In the genomic region with DNA sequence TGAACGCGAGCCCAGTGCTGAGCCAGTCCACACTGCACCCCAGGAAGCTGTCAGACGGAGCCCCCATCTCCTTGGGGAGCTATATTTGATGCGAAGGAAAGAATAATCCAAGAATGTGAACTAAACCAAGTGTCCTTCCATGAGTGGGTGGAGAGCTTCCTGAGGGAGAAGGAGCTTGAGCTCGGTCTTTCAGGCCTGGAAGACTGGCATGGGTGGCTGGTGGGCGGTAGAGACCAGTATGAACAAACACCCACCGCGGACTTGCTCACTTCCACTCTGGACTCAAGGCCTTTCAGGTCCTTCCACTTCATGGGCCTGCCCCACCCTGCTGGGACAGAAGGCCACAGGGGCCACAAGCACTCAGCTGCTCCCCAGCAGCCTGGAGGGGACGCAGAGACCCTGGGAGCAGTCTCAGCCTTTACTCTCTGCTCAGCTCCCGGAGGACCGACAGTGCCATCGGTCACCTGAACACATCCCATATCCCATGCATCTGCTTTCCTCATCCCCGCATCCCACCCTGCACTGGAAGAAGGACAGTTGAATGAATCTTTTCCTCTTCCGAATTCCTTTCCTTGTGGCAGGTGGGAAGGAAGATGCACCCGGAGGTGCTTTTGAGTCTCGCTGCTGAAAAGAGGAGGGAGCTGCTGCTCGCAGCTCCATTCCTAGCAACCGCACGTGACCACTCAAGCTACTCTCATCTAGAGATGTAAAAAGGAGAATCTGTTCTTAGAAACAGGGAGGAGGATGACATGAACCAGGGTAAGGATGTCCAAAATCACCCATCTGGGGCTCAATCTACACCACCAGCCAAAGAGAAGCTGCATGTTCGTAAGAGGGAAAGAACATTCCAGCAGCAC, we compare ENCODE assay signal across 20 cellular contexts.
DNase-seq lines count a peak whose midpoint lies in the region; ATAC-seq, FAIRE-seq and TF ChIP-seq lines count a peak whose summit lies in the region.
"Had no signal": no experiment of that assay in that cellular context is flagged by ENCODE, and none has a peak within 500 bp of the region (broad histone marks: within the 10 kb centered on the region; RNA-seq: fewer than 3 reads in every experiment).

No MANE protein-coding gene starts in this region.

- no peaks in the 10 kb centered on the region for H3K27me3 Mint-ChIP-seq in WTC11 (ENCODE audit: low read depth)
- no peaks in the 10 kb centered on the region for H3K27me3 Mint-ChIP-seq in neural crest cell (ENCODE audit: low read depth)

- H3K4me3 Mint-ChIP-seq in WTC11 (no peak overlapping the region), neural crest cell (peak overlapping the region; percentile 65)
- H3K4me3 Mint-ChIP-seq: CD8-positive, alpha-beta T cell had no signal

- H3K27ac ChIP-seq in cingulate gyrus (ENCODE audit: low read depth, low read length) = peak overlapping the region; percentile 63
- peak overlapping the region; percentile 5 for H3K27ac ChIP-seq in substantia nigra (ENCODE audit: low read depth, low read length, poor library complexity, severe bottlenecking)
- H3K27ac ChIP-seq in HepG2 (ENCODE audit: extremely low read length, insufficient read depth, low read length) = no peak overlapping the region
- H3K27ac ChIP-seq: GM23248, HL-60 had no signal

- no peak overlapping the region for H2AFZ ChIP-seq in HepG2 (ENCODE audit: low read length)
- H2AFZ ChIP-seq: GM23248 had no signal

- WGBS in HepG2 (ENCODE audit: low lambda C conversion rate) = 59% methylated on average over 20 of the region's 20 CpGs

- BruUV-seq in HepG2 (replicated peaks; lab: Mats Ljungman, UMichigan) = no TSS peak

- POLR2A ChIA-PET in WTC11 (lab: Charles Lee) = no interaction called here
- POLR2A ChIA-PET in HepG2 (lab: Yijun Ruan, JAX) = no interaction called here

- no peak for TF ChIP-seq POLR2A in erythroblast (IDR thresholded peaks at IDR 0.05; ENCODE audit: low read length)
- TF ChIP-seq POLR2A in HepG2 (IDR thresholded peaks at IDR 0.05; ENCODE audit: insufficient read depth in 1 of 2, low read depth in 2 of 2, low read length in 2 of 2) = no peak

- H3K36me3 Mint-ChIP-seq in WTC11 (peaks cover 40% of the 10 kb centered on the region), neural crest cell (ENCODE audit: low read depth) (peaks cover 12% of the 10 kb centered on the region)
- H3K36me3 Mint-ChIP-seq: CD8-positive, alpha-beta T cell had no signal

- TF ChIP-seq CTCF in WTC11 (IDR thresholded peaks at IDR 0.05) (no peak), neural crest cell (conservative IDR thresholded peaks at IDR 0.05) (no peak), HepG2 (CRISPR knock-in tag; IDR thresholded peaks at IDR 0.05) (no peak)

- in situ Hi-C loops in HepG2 (cut with HindIII; ENCODE audit: extremely low pct_ligation_motif_present, low pct_unique_long_range_greater_than_20kb) = no loop called here

- no peak overlapping the region for H3K9ac ChIP-seq in HepG2 (ENCODE audit: insufficient read depth, low read depth, low read length)
- H3K9ac ChIP-seq: GM23248 had no signal

- no peaks in the 10 kb centered on the region for H3K9me3 ChIP-seq in HepG2 (ENCODE audit: low read length)
- H3K9me3 ChIP-seq: BE2C had no signal

- H3K27me3 ChIP-seq in HepG2 (ENCODE audit: control insufficient read depth in 1 of 2, insufficient read depth in 2 of 2, low read length in 2 of 2) = 0 out of 5 replicates have a peak, but pooled peaks cover 0 to 7% of the 10 kb centered on the region in 2 experiments
- H3K27me3 ChIP-seq: BE2C had no signal

- no peaks in the 10 kb centered on the region for H4K20me1 ChIP-seq in HepG2 (ENCODE audit: insufficient read depth, low read length)

- H3K4me3 ChIP-seq in HepG2 (replicated peaks in 1 of 3; ENCODE audit: insufficient read depth in 1 of 3, low read depth in 2 of 3, low read length in 3 of 3) = no peak overlapping the region
- H3K4me3 ChIP-seq: GM23248 had no signal

- no peak for TF ChIP-seq EP300 in HepG2 (IDR thresholded peaks at IDR 0.05; ENCODE audit: low read depth in 2 of 2, low read length in 2 of 2)
- TF ChIP-seq EP300 in HepG2 (CRISPR knock-in tag; IDR thresholded peaks at IDR 0.05; ENCODE audit: borderline replicate concordance) = no peak

- DNase-seq in WTC11 (ENCODE audit: low spot score) (no peak), neural crest cell (ENCODE audit: low read depth, low spot score) (no peak), substantia nigra (lab: John Stamatoyannopoulos, UW) (no peak), erythroblast (lab: John Stamatoyannopoulos, UW) (no peak), HepG2 (ENCODE audit: low spot score) (no peak)
- DNase-seq in activated CD4-positive, CD25-positive, alpha-beta regulatory T cell treated with anti-CD3 and anti-CD28 coated beads, Interleukin-2, amount 50 U/mL, for 72 hours = no peak
- DNase-seq: BE2C; CD8-positive, alpha-beta T cell; DMS79 treated with DMSO at 0.1 percent for 48 hours; GDM1; GM23248; KG1; NCI-H1092 treated with DMSO at 0.1 percent for 48 hours; NCI-H1694 treated with DMSO at 0.1 percent for 48 hours; NCI-H446 treated with DMSO at 0.1 percent for 48 hours; NCI-H748 treated with DMSO at 0.1 percent for 48 hours had no signal

- H3K79me2 ChIP-seq in HepG2 (ENCODE audit: insufficient read depth, low read length) = no peaks in the 10 kb centered on the region

- no peaks in the 10 kb centered on the region for H3K36me3 ChIP-seq in HepG2 (replicated peaks in 1 of 2; ENCODE audit: control insufficient read depth in 1 of 2, insufficient read depth in 2 of 2, low read length in 2 of 2)
- H3K36me3 ChIP-seq: BE2C had no signal

- ATAC-seq in WTC11 (no peak), HepG2 (no peak)
- ATAC-seq: CD8-positive, alpha-beta T cell had no signal

- no peak overlapping the region for H3K4me2 ChIP-seq in HepG2 (ENCODE audit: low read depth, low read length)

- peak overlapping the region; percentile 78 for H3K27ac Mint-ChIP-seq in WTC11
- peak overlapping the region; percentile 54 for H3K27ac Mint-ChIP-seq in neural crest cell (ENCODE audit: unreplicated experiment)
- H3K27ac Mint-ChIP-seq: CD8-positive, alpha-beta T cell had no signal

- TF ChIP-seq RAD21 in HepG2 (CRISPR knock-in tag; IDR thresholded peaks at IDR 0.05) = no peak

- peaks cover 16% of the 10 kb centered on the region for H3K4me1 Mint-ChIP-seq in WTC11
- H3K4me1 Mint-ChIP-seq in neural crest cell = peaks cover 24% of the 10 kb centered on the region

- no peaks in the 10 kb centered on the region for H3K4me1 ChIP-seq in HepG2 (ENCODE audit: insufficient read depth, low read length)
- H3K4me1 ChIP-seq: BE2C had no signal

- CTCF ChIA-PET in WTC11 (lab: Charles Lee) (interaction anchor here (0.7 to 1.6 kb wide), 4 partner anchors 14 to 308 kb away, joined by 3 to 4 read pairs (median 4); no protein-coding TSS in a partner anchor), HepG2 (lab: Yijun Ruan, JAX; ENCODE audit: low intra/inter-chr PET ratio, low total read pairs) (no interaction called here)

- FAIRE-seq in HepG2 (lab: Jason Lieb, UNC) = no peak
- FAIRE-seq: D721Med, GM12892 had no signal

- intact Hi-C loops in HepG2 (cut with micrococcal nuclease; ENCODE audit: unreplicated experiment) = no loop called here

- 0 out of 2 replicates have a peak, but pooled peaks cover 5% of the 10 kb centered on the region for H3K9me3 Mint-ChIP-seq in WTC11
- H3K9me3 Mint-ChIP-seq in neural crest cell = no peaks in the 10 kb centered on the region
- H3K9me3 Mint-ChIP-seq: CD8-positive, alpha-beta T cell had no signal

TF ChIP-seq in HepG2, 621 proteins besides CTCF, POLR2A, EP300 and RAD21 (continues in another document):
- TF ChIP-seq NR2F6 (IDR thresholded peaks at IDR 0.05) (no peak), NR2F6 (CRISPR knock-in tag; IDR thresholded peaks at IDR 0.05) (no peak), ZNF234 (CRISPR knock-in tag; conservative IDR thresholded peaks at IDR 0.05) (no peak), ZNF839 (CRISPR knock-in tag; IDR thresholded peaks at IDR 0.05; ENCODE audit: borderline replicate concordance) (no peak), RXRB (CRISPR knock-in tag; IDR thresholded peaks at IDR 0.05; ENCODE audit: borderline replicate concordance) (no peak)
- TF ChIP-seq, protein P1, sequence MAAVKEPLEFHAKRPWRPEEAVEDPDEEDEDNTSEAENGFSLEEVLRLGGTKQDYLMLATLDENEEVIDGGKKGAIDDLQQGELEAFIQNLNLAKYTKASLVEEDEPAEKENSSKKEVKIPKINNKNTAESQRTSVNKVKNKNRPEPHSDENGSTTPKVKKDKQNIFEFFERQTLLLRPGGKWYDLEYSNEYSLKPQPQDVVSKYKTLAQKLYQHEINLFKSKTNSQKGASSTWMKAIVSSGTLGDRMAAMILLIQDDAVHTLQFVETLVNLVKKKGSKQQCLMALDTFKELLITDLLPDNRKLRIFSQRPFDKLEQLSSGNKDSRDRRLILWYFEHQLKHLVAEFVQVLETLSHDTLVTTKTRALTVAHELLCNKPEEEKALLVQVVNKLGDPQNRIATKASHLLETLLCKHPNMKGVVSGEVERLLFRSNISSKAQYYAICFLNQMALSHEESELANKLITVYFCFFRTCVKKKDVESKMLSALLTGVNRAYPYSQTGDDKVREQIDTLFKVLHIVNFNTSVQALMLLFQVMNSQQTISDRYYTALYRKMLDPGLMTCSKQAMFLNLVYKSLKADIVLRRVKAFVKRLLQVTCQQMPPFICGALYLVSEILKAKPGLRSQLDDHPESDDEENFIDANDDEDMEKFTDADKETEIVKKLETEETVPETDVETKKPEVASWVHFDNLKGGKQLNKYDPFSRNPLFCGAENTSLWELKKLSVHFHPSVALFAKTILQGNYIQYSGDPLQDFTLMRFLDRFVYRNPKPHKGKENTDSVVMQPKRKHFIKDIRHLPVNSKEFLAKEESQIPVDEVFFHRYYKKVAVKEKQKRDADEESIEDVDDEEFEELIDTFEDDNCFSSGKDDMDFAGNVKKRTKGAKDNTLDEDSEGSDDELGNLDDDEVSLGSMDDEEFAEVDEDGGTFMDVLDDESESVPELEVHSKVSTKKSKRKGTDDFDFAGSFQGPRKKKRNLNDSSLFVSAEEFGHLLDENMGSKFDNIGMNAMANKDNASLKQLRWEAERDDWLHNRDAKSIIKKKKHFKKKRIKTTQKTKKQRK (IDR thresholded peaks at IDR 0.05; ENCODE audit: low read length) = no peak
